30 cellular contexts compared by ENCODE assay signal in genomic region chr4:35300996-35301774, GRCh38.
DNase-seq lines count a peak whose midpoint lies in the region; ATAC-seq and TF ChIP-seq lines count a peak whose summit lies in the region.
"Had no signal": no experiment of that assay in that cellular context is flagged by ENCODE, and none has a peak within 500 bp of the region (broad histone marks: within the 10 kb centered on the region; RNA-seq: fewer than 3 reads in every experiment).

No MANE protein-coding gene starts in this region.

- no peaks in the 10 kb centered on the region for H3K4me1 ChIP-seq in H9 (ENCODE audit: insufficient read depth, low read length)
- H3K4me1 ChIP-seq in iPS DF 6.9 (ENCODE audit: control insufficient read depth, insufficient read depth, low read length), result no peaks in the 10 kb centered on the region; the same call in 1 of the 2 replicates
- H3K4me1 ChIP-seq in neuronal stem cell (ENCODE audit: control insufficient read depth in 2 of 2, insufficient read depth in 1 of 2, low read depth in 1 of 2, low read length in 2 of 2), result peaks cover 4 to 5% of the 10 kb centered on the region in 2 donors
- no peaks in the 10 kb centered on the region for H3K4me1 ChIP-seq in foreskin keratinocyte
- H3K4me1 ChIP-seq: right atrium auricular region, vagina had no signal

- no peak overlapping the region for H3K27ac ChIP-seq in H9 (ENCODE audit: insufficient read length, low read depth, low read length)
- no peak overlapping the region for H3K27ac ChIP-seq in iPS DF 6.9 (ENCODE audit: low read length)
- H3K27ac ChIP-seq in neuronal stem cell (replicated peaks; ENCODE audit: low read length), result peak overlapping the region; percentile 31
- no peak overlapping the region for H3K27ac ChIP-seq in foreskin keratinocyte
- H3K27ac ChIP-seq: brain microvascular endothelial cell, C4-2B, right atrium auricular region, SK-N-MC, vagina had no signal

- H2AK5ac ChIP-seq in H9 (ENCODE audit: insufficient read length, low read length) (no peak overlapping the region), neuronal stem cell (ENCODE audit: low read depth, low read length) (no peak overlapping the region)

- no peak overlapping the region for H2BK20ac ChIP-seq in H9 (ENCODE audit: low read depth, low read length, poor library complexity, severe bottlenecking)

- no peaks in the 10 kb centered on the region for H3K36me3 Mint-ChIP-seq in H9 (ENCODE audit: insufficient read depth in 1 of 3, low read depth in 3 of 3)
- H3K36me3 Mint-ChIP-seq: IgD-negative memory B cell, memory B cell had no signal

- H3K79me1 ChIP-seq in H9 (ENCODE audit: insufficient read depth, low read depth, low read length, poor library complexity, severe bottlenecking), result no peaks in the 10 kb centered on the region
- H3K79me1 ChIP-seq in neuronal stem cell (ENCODE audit: low read depth, low read length), result no peaks in the 10 kb centered on the region

- no peak overlapping the region for H4K8ac ChIP-seq in H9 (replicated peaks; ENCODE audit: insufficient read length, low read depth, low read length)
- H4K8ac ChIP-seq in neuronal stem cell (ENCODE audit: low read depth, low read length), result no peak overlapping the region

- no peak overlapping the region for H3K27ac Mint-ChIP-seq in H9
- H3K27ac Mint-ChIP-seq: IgD-negative memory B cell, memory B cell, T-helper 17 cell had no signal

- no peak overlapping the region for H3K56ac ChIP-seq in H9 (ENCODE audit: insufficient read length, low read depth, low read length)

- H3K18ac ChIP-seq in H9 (ENCODE audit: insufficient read length, low read depth, low read length) (no peak overlapping the region), neuronal stem cell (ENCODE audit: low read length) (peak overlapping the region; percentile 38)

- H3K23me2 ChIP-seq in H9 (ENCODE audit: insufficient read length, low read depth, low read length, poor library complexity, severe bottlenecking), result no peaks in the 10 kb centered on the region

- no peak overlapping the region for H3K4me3 ChIP-seq in iPS DF 6.9 (ENCODE audit: low read length)
- H3K4me3 ChIP-seq in neuronal stem cell (ENCODE audit: low read length in 2 of 2), result no peak overlapping the region
- H3K4me3 ChIP-seq: right atrium auricular region, SK-N-MC, vagina had no signal

- H3K27me3 Mint-ChIP-seq in H9 (ENCODE audit: low read depth), result peaks cover 3% of the 10 kb centered on the region
- H3K27me3 Mint-ChIP-seq: IgD-negative memory B cell, memory B cell, T-helper 17 cell had no signal

- H3K27me3 ChIP-seq in H9 (ENCODE audit: insufficient read depth, low read length) (no peaks in the 10 kb centered on the region), iPS DF 6.9 (ENCODE audit: control insufficient read depth, insufficient read depth, low read length) (no peaks in the 10 kb centered on the region), neuronal stem cell (ENCODE audit: control insufficient read depth in 3 of 3, insufficient read depth in 3 of 3, low read depth in 1 of 3, low read length in 3 of 3) (no peaks in the 10 kb centered on the region), foreskin keratinocyte (no peaks in the 10 kb centered on the region)
- H3K27me3 ChIP-seq: brain microvascular endothelial cell, right atrium auricular region, vagina had no signal

- H3K9me3 Mint-ChIP-seq in H9, result no peaks in the 10 kb centered on the region
- H3K9me3 Mint-ChIP-seq: IgD-negative memory B cell, memory B cell had no signal

- no peaks in the 10 kb centered on the region for H3K79me2 ChIP-seq in H9 (ENCODE audit: insufficient read depth, low read length)

- no peak overlapping the region for H2BK5ac ChIP-seq in H9 (ENCODE audit: insufficient read length, low read length)
- no peak overlapping the region for H2BK5ac ChIP-seq in neuronal stem cell (ENCODE audit: low read length)

- H4K5ac ChIP-seq in H9 (ENCODE audit: insufficient read length, low read depth, low read length), result no peak overlapping the region

- no CpG with 5 or more reads among the region's 11 CpGs for WGBS in H9 (ENCODE audit: extremely low coverage, insufficient read length, low lambda C conversion rate)
- no CpG with 5 or more reads among the region's 11 CpGs for WGBS in iPS DF 6.9 (ENCODE audit: insufficient coverage, insufficient read length)
- no CpG with 5 or more reads among the region's 11 CpGs for WGBS in neuronal stem cell (ENCODE audit: extremely low coverage in 2 of 2, insufficient read length in 2 of 2, insufficient replicate concordance in 1 of 2), 2 donors

- ATAC-seq in foreskin keratinocyte, result no peak
- ATAC-seq in GM21515 (IDR thresholded peaks at IDR 0.05; ENCODE audit: unreplicated experiment), result no peak
- ATAC-seq: activated T-cell treated with anti-CD3 and anti-CD28 coated beads, Interleukin-2, amount 50 U/mL, for 4 hours; HCT116; T-helper 17 cell had no signal

- no peaks in the 10 kb centered on the region for H3K36me3 ChIP-seq in iPS DF 6.9 (ENCODE audit: control insufficient read depth, insufficient read depth, low read length)
- no peaks in the 10 kb centered on the region for H3K36me3 ChIP-seq in neuronal stem cell (replicated peaks in 1 of 2; ENCODE audit: control insufficient read depth in 2 of 2, insufficient read depth in 2 of 2, low read length in 2 of 2)
- H3K36me3 ChIP-seq: brain microvascular endothelial cell, right atrium auricular region, vagina had no signal

- H3K4ac ChIP-seq in H9 (ENCODE audit: low read depth, low read length), result no peak overlapping the region
- H3K4ac ChIP-seq in neuronal stem cell (ENCODE audit: low read length), result no peak overlapping the region

- H4K91ac ChIP-seq in H9 (ENCODE audit: insufficient read length, low read depth, low read length) (no peak overlapping the region), neuronal stem cell (ENCODE audit: low read depth, low read length, poor library complexity) (no peak overlapping the region)

- no peak overlapping the region for H3T11ph ChIP-seq in H9 (ENCODE audit: low read length)

- H2AFZ ChIP-seq in H9 (ENCODE audit: low read length), result no peak overlapping the region
- H2AFZ ChIP-seq in neuronal stem cell (ENCODE audit: low read length), result peak overlapping the region; percentile 30

- H3K14ac ChIP-seq in H9 (ENCODE audit: insufficient read depth, low read length) (no peak overlapping the region), neuronal stem cell (ENCODE audit: low read length) (no peak overlapping the region)

- H3K9ac ChIP-seq in H9 (ENCODE audit: extremely low read depth, insufficient read length, low read length), result no peak overlapping the region
- no peak overlapping the region for H3K9ac ChIP-seq in neuronal stem cell (ENCODE audit: low read depth, low read length, poor library complexity)

- DNase-seq in H9, result peak; percentile 65
- peak; percentile 64 for DNase-seq in NCI-H69 (lab: John Stamatoyannopoulos, UW)
- DNase-seq in iPS DF 6.9 (ENCODE audit: low read depth, low spot score), result peak; percentile 29
- peak; percentile 71 for DNase-seq in neuronal stem cell (ENCODE audit: low spot score)
- no peak for DNase-seq in glomerular visceral epithelial cell (ENCODE audit: extremely low spot score)
- no peak for DNase-seq in foreskin keratinocyte
- DNase-seq: activated CD4-positive, alpha-beta T cell treated with anti-CD3 and anti-CD28 coated beads for 48 hours; activated naive CD4-positive, alpha-beta T cell; activated T-cell treated with anti-CD3 and anti-CD28 coated beads, Interleukin-2, amount 50 U/mL, for 4 hours; brain microvascular endothelial cell; Calu3; DND-41; erythroblast; foreskin fibroblast; hypothalamus; NCI-H1092 treated with DMSO at 0.1 percent for 48 hours; NCI-H2029 treated with DMSO at 0.1 percent for 48 hours; NCI-H510A; NK-92 treated with Interleukin-12 subunit alpha and Interleukin-12 subunit beta, amount 100 ng/mL, for 24 hours; stimulated activated CD4-positive, alpha-beta T cell treated with anti-CD3 and anti-CD28 coated beads, Interleukin-4, amount 100 ng/mL, for 4 hours; stimulated activated naive CD4-positive, alpha-beta T cell; T-helper 17 cell had no signal

- H2BK120ac ChIP-seq in H9 (ENCODE audit: low read depth, low read length, poor library complexity, severe bottlenecking) (no peak overlapping the region), neuronal stem cell (ENCODE audit: low read depth, low read length) (no peak overlapping the region)

- H3K23ac ChIP-seq in H9 (ENCODE audit: insufficient read length, low read depth, low read length) (no peak overlapping the region), neuronal stem cell (ENCODE audit: low read depth, low read length, poor library complexity) (no peak overlapping the region)

- peak overlapping the region; percentile 6 to 25; a peak in 2 of 5 replicates for H3K4me3 Mint-ChIP-seq in H9
- H3K4me3 Mint-ChIP-seq: activated T-cell treated with anti-CD3 and anti-CD28 coated beads, Interleukin-2, amount 50 U/mL, for 4 hours; IgD-negative memory B cell; memory B cell; T-helper 17 cell had no signal

- no peak overlapping the region for H2BK12ac ChIP-seq in H9 (ENCODE audit: insufficient read length, low read depth, low read length)
- H2BK12ac ChIP-seq in neuronal stem cell (ENCODE audit: low read length), result no peak overlapping the region

- TF ChIP-seq CTCF in H9 (conservative IDR thresholded peaks at IDR 0.05) (peak; percentile 47), foreskin keratinocyte (conservative IDR thresholded peaks at IDR 0.05) (no peak)

- H3K9me3 ChIP-seq in H9 (ENCODE audit: control insufficient read depth, low read depth, low read length) (no peaks in the 10 kb centered on the region), iPS DF 6.9 (ENCODE audit: control insufficient read depth, insufficient read depth, low read length) (no peaks in the 10 kb centered on the region), neuronal stem cell (replicated peaks in 1 of 2; ENCODE audit: control insufficient read depth in 2 of 2, insufficient read depth in 1 of 2, low read depth in 1 of 2, low read length in 2 of 2) (no peaks in the 10 kb centered on the region)
- H3K9me3 ChIP-seq: right atrium auricular region, vagina had no signal

- no peak overlapping the region for H2BK15ac ChIP-seq in H9 (ENCODE audit: low read depth, low read length)
- no peak overlapping the region for H2BK15ac ChIP-seq in neuronal stem cell (ENCODE audit: low read length)

- H3K4me1 Mint-ChIP-seq in H9, result peaks cover 11 to 12% of the 10 kb centered on the region in 2 experiments
- H3K4me1 Mint-ChIP-seq: IgD-negative memory B cell, memory B cell, T-helper 17 cell had no signal

- H3K4me2 ChIP-seq in H9 (ENCODE audit: insufficient read depth, insufficient read length, low read length) (peak overlapping the region; percentile 24), neuronal stem cell (ENCODE audit: insufficient read depth, low read length, poor library complexity, severe bottlenecking) (peak overlapping the region; percentile 23)

- H4K20me1 ChIP-seq in H9 (ENCODE audit: control insufficient read depth, insufficient read depth, insufficient read length), result no peaks in the 10 kb centered on the region

Comparison
In these comparisons a context has a peak if more than half of its experiments do, and no peak if none do; other contexts are left out.
1. DNase-seq: peak in H9 (single experiment), NCI-H69 (single experiment), iPS DF 6.9 (single experiment) and neuronal stem cell (single experiment); none in glomerular visceral epithelial cell (single experiment) and foreskin keratinocyte (0 of 2).